2 cellular contexts compared by ENCODE assay signal in genomic region chr5:6379246-6379645, GRCh38.
TF ChIP-seq lines count a peak whose summit lies in the region.

No MANE protein-coding gene starts in this region.

TF ChIP-seq in A549, 52 proteins besides CTCF, POLR2A, EP300 and RAD21 (continued from another document):
- no peak for TF ChIP-seq HEYL (CRISPR knock-in tag; IDR thresholded peaks at IDR 0.05)

TF ChIP-seq in HEK293, 187 proteins besides CTCF, POLR2A, EP300 and RAD21 (continued from another document):
- TF ChIP-seq ZNF280D (tag by site-specific recombination; IDR thresholded peaks at IDR 0.05) (no peak), BCL11B (tag by site-specific recombination; IDR thresholded peaks at IDR 0.05; ENCODE audit: low read depth) (no peak), ZNF624 (tag by site-specific recombination; IDR thresholded peaks at IDR 0.05) (no peak), TRIM28 (IDR thresholded peaks at IDR 0.05; ENCODE audit: borderline replicate concordance, low read length) (no peak), SETDB1 (IDR thresholded peaks at IDR 0.05; ENCODE audit: insufficient read length, low read length) (no peak), ZNF561 (tag by site-specific recombination; IDR thresholded peaks at IDR 0.05; ENCODE audit: borderline replicate concordance) (no peak), ZNF157 (tag by site-specific recombination; IDR thresholded peaks at IDR 0.05) (no peak), RBAK (tag by site-specific recombination; IDR thresholded peaks at IDR 0.05) (no peak)
